In the genomic region with DNA sequence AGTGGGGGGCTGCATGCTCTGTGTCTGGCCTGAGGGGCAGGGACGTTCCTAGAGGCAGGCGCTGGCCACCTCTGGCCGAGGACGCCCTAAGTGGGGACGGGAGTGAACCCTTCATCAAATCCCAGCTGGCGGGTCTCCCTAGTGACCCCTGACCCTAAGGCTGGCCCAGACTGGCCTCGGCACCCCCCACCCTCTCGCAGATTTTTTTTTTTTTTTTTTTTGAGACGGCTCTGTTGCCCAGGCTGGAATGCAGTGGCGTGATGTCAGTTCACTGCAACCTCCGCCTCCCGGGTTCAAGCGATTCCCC, we compare ENCODE assay signal across 8 cellular contexts. TPM values are rescaled to one million over a fixed set of nuclear protein-coding genes. Genes with fewer than 3 reads are reported as not detected.
DNase-seq lines count a peak whose midpoint lies in the region; ATAC-seq and TF ChIP-seq lines count a peak whose summit lies in the region.

No MANE protein-coding gene starts in this region.

- peaks cover 15% of the 10 kb centered on the region for H3K36me3 ChIP-seq in NT2/D1 (ENCODE audit: insufficient read depth, insufficient read length, low read length)
- H3K36me3 ChIP-seq in effector memory CD4-positive, alpha-beta T cell (ENCODE audit: control insufficient read depth, insufficient read depth, low read length) = peaks cover 6% of the 10 kb centered on the region

- peaks cover 5% of the 10 kb centered on the region for H3K4me1 Mint-ChIP-seq in neural crest cell

- H3K4me3 Mint-ChIP-seq in neural crest cell = peak overlapping the region; percentile 91

- H3K27ac Mint-ChIP-seq in neural crest cell (ENCODE audit: unreplicated experiment) = peak overlapping the region; percentile 50

- DNase-seq in NT2/D1 (ENCODE audit: low read depth, low spot score) (no peak), neural crest cell (ENCODE audit: low read depth, low spot score) (no peak), NCI-H1436 treated with DMSO at 0.1 percent for 48 hours (lab: John Stamatoyannopoulos, UW) (no peak)
- DNase-seq in effector memory CD4-positive, alpha-beta T cell = no peak

- no peak for TF ChIP-seq CTCF in C4-2B (conservative IDR thresholded peaks at IDR 0.05)
- no peak for TF ChIP-seq CTCF in neural crest cell (conservative IDR thresholded peaks at IDR 0.05)

- peak overlapping the region; percentile 68 for H3K4me3 ChIP-seq in NT2/D1 (ENCODE audit: insufficient read length, low read depth)
- peak overlapping the region; percentile 61 for H3K4me3 ChIP-seq in effector memory CD4-positive, alpha-beta T cell (ENCODE audit: insufficient read depth, low read depth, low read length, poor library complexity, severe bottlenecking)

- peak overlapping the region; percentile 90 for H3K27ac ChIP-seq in C4-2B
- peak overlapping the region; percentile 94 for H3K27ac ChIP-seq in effector memory CD4-positive, alpha-beta T cell (ENCODE audit: insufficient read depth, low read length, poor library complexity, severe bottlenecking)

- H3K9me3 Mint-ChIP-seq in neural crest cell = no peaks in the 10 kb centered on the region

- peaks cover 37% of the 10 kb centered on the region for H3K4me1 ChIP-seq in NT2/D1 (ENCODE audit: insufficient read depth, insufficient read length)
- H3K4me1 ChIP-seq in effector memory CD4-positive, alpha-beta T cell (ENCODE audit: control insufficient read depth, insufficient read depth, low read length, poor library complexity, severe bottlenecking) = peaks cover 27% of the 10 kb centered on the region

- H3K9ac ChIP-seq in NT2/D1 (ENCODE audit: insufficient read length, low read depth) = peak overlapping the region; percentile 86

- H3K27me3 ChIP-seq in NT2/D1 (ENCODE audit: insufficient read depth, insufficient read length) = peaks cover 19% of the 10 kb centered on the region
- H3K27me3 ChIP-seq in effector memory CD4-positive, alpha-beta T cell (replicated peaks; ENCODE audit: control insufficient read depth, insufficient read depth, low read length, poor library complexity, severe bottlenecking) = no peaks in the 10 kb centered on the region

- no peaks in the 10 kb centered on the region for H3K9me3 ChIP-seq in NT2/D1 (ENCODE audit: insufficient read depth, low read length)
- no peaks in the 10 kb centered on the region for H3K9me3 ChIP-seq in effector memory CD4-positive, alpha-beta T cell (ENCODE audit: control insufficient read depth, low read length)

- no peaks in the 10 kb centered on the region for H3K36me3 Mint-ChIP-seq in neural crest cell (ENCODE audit: low read depth)

- H3K27me3 Mint-ChIP-seq in neural crest cell (ENCODE audit: low read depth) = no peaks in the 10 kb centered on the region

- ATAC-seq in HG03469 (IDR thresholded peaks at IDR 0.05; ENCODE audit: unreplicated experiment) (no peak), GM21526 (IDR thresholded peaks at IDR 0.05; ENCODE audit: low FRiP score, unreplicated experiment) (no peak), HG03196 (IDR thresholded peaks at IDR 0.05; ENCODE audit: unreplicated experiment) (no peak)

RNA-seq across cellular contexts. Expression of a gene that starts 1.0 kb away (rescaled TPM):
- total RNA-seq in neural crest cell = 47.1 and 54.3 TPM in 2 replicates

RNA-seq across cellular contexts. Expression of a gene that starts 21.0 kb away (rescaled TPM):
- total RNA-seq in neural crest cell = 26.1 and 26.9 TPM in 2 replicates

RNA-seq across cellular contexts. Expression of a gene that starts 21.0 kb away (rescaled TPM):
- total RNA-seq in neural crest cell = 4.0 and 5.6 TPM in 2 replicates
